29 cellular contexts compared by ENCODE assay signal in genomic region chr12:88839486-88839885, GRCh38.
"Had no signal": no experiment of that assay in that cellular context is flagged by ENCODE, and none has a peak within 500 bp of the region (broad histone marks: within the 10 kb centered on the region; RNA-seq: fewer than 3 reads in every experiment).

No MANE protein-coding gene starts in this region.

- H3K4me1 ChIP-seq: colonic mucosa, gastrocnemius medialis, gastroesophageal sphincter, heart left ventricle, heart right ventricle had no signal

- FAIRE-seq: colon, endometrium, endothelial cell of umbilical vein, frontal cortex had no signal

- ATAC-seq: effector memory CD8-positive, alpha-beta T cell; esophagus mucosa; foreskin keratinocyte; gastrocnemius medialis; gastroesophageal sphincter; heart left ventricle; heart right ventricle had no signal

- H3K27me3 ChIP-seq: colonic mucosa, esophagus muscularis mucosa, esophagus squamous epithelium, foreskin keratinocyte, gastrocnemius medialis, gastroesophageal sphincter had no signal

- H3K27ac Mint-ChIP-seq: dendritic cell treated with granulocyte-macrophage colony-stimulating factor and Interleukin-4, amounts not matched to agents 40 ng/mL and 50 ng/mL, for 4 days; effector memory CD8-positive, alpha-beta T cell; endodermal cell had no signal

- H3K27me3 Mint-ChIP-seq: dendritic cell treated with granulocyte-macrophage colony-stimulating factor and Interleukin-4, amounts not matched to agents 40 ng/mL and 50 ng/mL, for 4 days; effector memory CD8-positive, alpha-beta T cell had no signal

- H3K4me3 ChIP-seq: colonic mucosa, coronary artery, dorsolateral prefrontal cortex, esophagus muscularis mucosa, esophagus squamous epithelium, gastrocnemius medialis, gastroesophageal sphincter, heart left ventricle, heart right ventricle had no signal

- H3K36me3 ChIP-seq: colonic mucosa, esophagus muscularis mucosa, esophagus squamous epithelium, gastrocnemius medialis, gastroesophageal sphincter, heart left ventricle, heart right ventricle had no signal

- H3K4me3 Mint-ChIP-seq: dendritic cell treated with granulocyte-macrophage colony-stimulating factor and Interleukin-4, amounts not matched to agents 40 ng/mL and 50 ng/mL, for 4 days; effector memory CD8-positive, alpha-beta T cell; endodermal cell had no signal

- H3K27ac ChIP-seq: colonic mucosa, coronary artery, dorsolateral prefrontal cortex, epithelial cell of prostate, esophagus muscularis mucosa, esophagus squamous epithelium, foreskin keratinocyte, gastrocnemius medialis, gastroesophageal sphincter, heart left ventricle, heart right ventricle had no signal

- DNase-seq: colonic mucosa; cortex of kidney; dermis blood vessel endothelial cell; dorsolateral prefrontal cortex; effector CD4-positive, alpha-beta T cell; effector CD8-positive, alpha-beta T cell; effector memory CD4-positive, alpha-beta T cell; effector memory CD8-positive, alpha-beta T cell; endodermal cell; erythroblast; esophagus squamous epithelium; foreskin fibroblast; foreskin keratinocyte; foreskin melanocyte; gastrocnemius medialis; glutamatergic neuron; head of caudate nucleus; heart left ventricle; heart right ventricle had no signal

- H3K9me3 ChIP-seq: colonic mucosa, gastrocnemius medialis had no signal
